ENCODE assay signal across 16 cellular contexts in the genomic region with DNA sequence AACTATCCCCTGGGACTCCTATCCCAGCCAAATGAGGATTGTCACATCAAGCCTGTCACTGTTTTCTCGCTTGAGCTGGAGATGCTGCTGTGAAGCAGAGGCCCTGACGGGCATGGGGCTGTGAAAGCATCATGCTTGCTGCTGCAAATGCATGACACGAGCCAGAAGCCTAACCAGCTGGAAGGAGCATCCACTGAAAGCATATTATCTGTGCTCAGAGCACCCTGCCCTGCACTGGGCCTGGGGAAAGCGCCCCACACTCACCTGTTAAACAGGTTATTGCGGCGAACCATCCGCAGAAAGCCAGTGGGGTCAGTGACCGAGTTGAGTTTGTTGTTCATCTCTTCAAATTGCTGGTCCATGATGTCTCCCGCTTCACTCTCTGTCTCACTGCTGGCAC.
DNase-seq lines count a peak whose midpoint lies in the region; ATAC-seq, FAIRE-seq and TF ChIP-seq lines count a peak whose summit lies in the region.
"Had no signal": no experiment of that assay in that cellular context is flagged by ENCODE, and none has a peak within 500 bp of the region (broad histone marks: within the 10 kb centered on the region; RNA-seq: fewer than 3 reads in every experiment).

No MANE protein-coding gene starts in this region.

- POLR2A ChIA-PET in activated CD8-positive, alpha-beta T cell treated with anti-CD3 and anti-CD28 coated beads, Interleukin-2, amount 10 ng/mL, durations not matched to agents 7 days and 5 days (lab: Charles Lee): no interaction called here

- H3K4me3 ChIP-seq in heart left ventricle (no peak overlapping the region), esophagus (ENCODE audit: low read depth in 1 of 2, low read length in 2 of 2) (no peak overlapping the region), osteoblast (ENCODE audit: insufficient read depth, low read length) (no peak overlapping the region)
- H3K4me3 ChIP-seq: GM23248, MG63 had no signal

- H3K9me3 Mint-ChIP-seq in activated CD8-positive, alpha-beta T cell treated with anti-CD3 and anti-CD28 coated beads, Interleukin-2, amount 10 ng/mL, durations not matched to agents 7 days and 5 days (ENCODE audit: insufficient read depth): no peaks in the 10 kb centered on the region
- H3K9me3 Mint-ChIP-seq: naive thymus-derived CD4-positive, alpha-beta T cell; stimulated activated naive CD8-positive, alpha-beta T cell treated with anti-CD3 and anti-CD28 coated beads, Interleukin-15, Interleukin-2, amounts not matched to agents 100 ng/mL and 50 ng/mL, for 24 hours; WTC11 had no signal

- ATAC-seq in heart left ventricle (no peak), Right ventricle myocardium inferior (no peak), GM18511 (IDR thresholded peaks at IDR 0.05; ENCODE audit: unreplicated experiment) (no peak)
- no peak for ATAC-seq in activated CD8-positive, alpha-beta T cell treated with anti-CD3 and anti-CD28 coated beads, Interleukin-2, amount 10 ng/mL, durations not matched to agents 7 days and 5 days
- ATAC-seq: naive thymus-derived CD4-positive, alpha-beta T cell had no signal

- no peak overlapping the region for H2AFZ ChIP-seq in osteoblast (ENCODE audit: low read length)
- H2AFZ ChIP-seq: GM23248 had no signal

- CTCF ChIA-PET in activated CD8-positive, alpha-beta T cell treated with anti-CD3 and anti-CD28 coated beads, Interleukin-2, amount 10 ng/mL, durations not matched to agents 7 days and 5 days (lab: Charles Lee): interaction anchor here (3.1 kb wide), 1 partner anchor 10 kb away, joined by 12 read pairs; no protein-coding TSS in a partner anchor

- peaks cover 16% of the 10 kb centered on the region for H4K20me1 ChIP-seq in osteoblast (ENCODE audit: insufficient read depth, low read length)

- H3K27me3 ChIP-seq in heart left ventricle (no peaks in the 10 kb centered on the region), esophagus (ENCODE audit: control insufficient read depth in 1 of 2, insufficient read depth in 2 of 2, low read length in 2 of 2) (no peaks in the 10 kb centered on the region), osteoblast (ENCODE audit: insufficient read depth, low read length) (no peaks in the 10 kb centered on the region)
- H3K27me3 ChIP-seq: MG63 had no signal

- FAIRE-seq in urothelium cell line (lab: Jason Lieb, UNC): peak; percentile 92
- FAIRE-seq: D721Med, GM18507 had no signal

- no peak for TF ChIP-seq CTCF in heart left ventricle (IDR thresholded peaks at IDR 0.05)
- TF ChIP-seq CTCF in osteoblast (IDR thresholded peaks at IDR 0.05; ENCODE audit: extremely low read depth, low read depth, low read length): no peak

- intact Hi-C loops in heart left ventricle (cut with DNase I) (loop anchor here in 6 of 10 donors (5.0 to 10.0 kb wide), 4 partner anchors 412 to 805 kb away; no protein-coding TSS in a partner anchor), Right ventricle myocardium inferior (cut with DNase I) (loop anchor here (10.0 kb wide), 1 partner anchor 795 kb away; no protein-coding TSS in a partner anchor)

- H3K36me3 ChIP-seq in heart left ventricle (peaks cover 0 to 9% (median 0%) of the 10 kb centered on the region in 9 donors), esophagus (ENCODE audit: control insufficient read depth in 2 of 2, insufficient read depth in 2 of 2, low read length in 1 of 2) (no peaks in the 10 kb centered on the region), osteoblast (ENCODE audit: insufficient read depth, low read length) (no peaks in the 10 kb centered on the region)
- H3K36me3 ChIP-seq: MG63 had no signal

- no peaks in the 10 kb centered on the region for H3K9me3 ChIP-seq in heart left ventricle
- H3K9me3 ChIP-seq in esophagus (ENCODE audit: control insufficient read depth in 2 of 2, insufficient read depth in 1 of 2, low read depth in 1 of 2, low read length in 1 of 2): no peaks in the 10 kb centered on the region
- no peaks in the 10 kb centered on the region for H3K9me3 ChIP-seq in osteoblast (ENCODE audit: low read depth, low read length)
- H3K9me3 ChIP-seq: MG63 had no signal

- H3K27ac Mint-ChIP-seq in activated CD8-positive, alpha-beta T cell treated with anti-CD3 and anti-CD28 coated beads, Interleukin-2, amount 10 ng/mL, durations not matched to agents 7 days and 5 days: no peak overlapping the region
- H3K27ac Mint-ChIP-seq: naive thymus-derived CD4-positive, alpha-beta T cell; stimulated activated naive CD8-positive, alpha-beta T cell treated with anti-CD3 and anti-CD28 coated beads, Interleukin-15, Interleukin-2, amounts not matched to agents 100 ng/mL and 50 ng/mL, for 24 hours; WTC11 had no signal

- no peak overlapping the region for H3K4me2 ChIP-seq in osteoblast (ENCODE audit: insufficient read depth, low read length)

- peaks cover under 1% of the 10 kb centered on the region for H3K4me1 Mint-ChIP-seq in activated CD8-positive, alpha-beta T cell treated with anti-CD3 and anti-CD28 coated beads, Interleukin-2, amount 10 ng/mL, durations not matched to agents 7 days and 5 days (ENCODE audit: low read depth)
- H3K4me1 Mint-ChIP-seq: WTC11 had no signal

- H3K4me1 ChIP-seq in heart left ventricle (peaks cover 21 to 77% (median 49%) of the 10 kb centered on the region in 12 donors), esophagus (ENCODE audit: control insufficient read depth in 2 of 2, insufficient read depth in 2 of 2, low read length in 1 of 2) (peaks cover 12 to 44% of the 10 kb centered on the region in 2 donors), osteoblast (ENCODE audit: insufficient read depth, low read length) (peaks cover 15% of the 10 kb centered on the region)

- no peak overlapping the region for H3K4me3 Mint-ChIP-seq in activated CD8-positive, alpha-beta T cell treated with anti-CD3 and anti-CD28 coated beads, Interleukin-2, amount 10 ng/mL, durations not matched to agents 7 days and 5 days
- H3K4me3 Mint-ChIP-seq: naive thymus-derived CD4-positive, alpha-beta T cell; stimulated activated naive CD8-positive, alpha-beta T cell treated with anti-CD3 and anti-CD28 coated beads, Interleukin-15, Interleukin-2, amounts not matched to agents 100 ng/mL and 50 ng/mL, for 24 hours; WTC11 had no signal

- TF ChIP-seq POLR2A in heart left ventricle (IDR thresholded peaks at IDR 0.05): no peak

- H3K27ac ChIP-seq in heart left ventricle (peak overlapping the region; percentile 43 to 75 (median 62)), esophagus (ENCODE audit: low read depth in 2 of 2, low read length in 1 of 2) (peak overlapping the region; percentile 54 to 55), osteoblast (ENCODE audit: low read depth, low read length) (no peak overlapping the region)
- H3K27ac ChIP-seq: GM23248 had no signal

- H3K27me3 Mint-ChIP-seq in activated CD8-positive, alpha-beta T cell treated with anti-CD3 and anti-CD28 coated beads, Interleukin-2, amount 10 ng/mL, durations not matched to agents 7 days and 5 days (ENCODE audit: low read depth): peaks cover 3% of the 10 kb centered on the region
- H3K27me3 Mint-ChIP-seq: stimulated activated naive CD8-positive, alpha-beta T cell treated with anti-CD3 and anti-CD28 coated beads, Interleukin-15, Interleukin-2, amounts not matched to agents 100 ng/mL and 50 ng/mL, for 24 hours had no signal

- H3K79me2 ChIP-seq in osteoblast (ENCODE audit: insufficient read depth, low read length): no peaks in the 10 kb centered on the region

- DNase-seq in heart left ventricle (peak in 1 of 5 donors; percentile 8), Right ventricle myocardium inferior (ENCODE audit: missing footprints) (no peak), osteoblast (ENCODE audit: insufficient read length, low spot score, missing footprints) (peak; percentile 63), urothelium cell line (ENCODE audit: low spot score) (no peak)
- no peak for DNase-seq in stimulated activated CD4-positive, alpha-beta T cell treated with anti-CD3 and anti-CD28 coated beads, Interleukin-1b, Interleukin-23, amount 100 ng/mL, for 48 hours
- DNase-seq in activated CD8-positive, alpha-beta T cell treated with anti-CD3 and anti-CD28 coated beads, Interleukin-2, amount 10 ng/mL, durations not matched to agents 7 days and 5 days: no peak
- DNase-seq: activated naive CD4-positive, alpha-beta T cell treated with anti-CD3 and anti-CD28 coated beads, Interleukin-2, amount 50 U/mL, for 16 hours; naive thymus-derived CD4-positive, alpha-beta T cell had no signal

- 94 to 97% (median 95%) methylated on average over 7 to 9 of the region's 9 CpGs for WGBS in heart left ventricle, 4 donors
- 78 to 87% methylated on average over 9 of the region's 9 CpGs for WGBS in esophagus, 2 donors

- H3K36me3 Mint-ChIP-seq in activated CD8-positive, alpha-beta T cell treated with anti-CD3 and anti-CD28 coated beads, Interleukin-2, amount 10 ng/mL, durations not matched to agents 7 days and 5 days (ENCODE audit: low read depth): no peaks in the 10 kb centered on the region
- H3K36me3 Mint-ChIP-seq: WTC11 had no signal
